In the genomic region with DNA sequence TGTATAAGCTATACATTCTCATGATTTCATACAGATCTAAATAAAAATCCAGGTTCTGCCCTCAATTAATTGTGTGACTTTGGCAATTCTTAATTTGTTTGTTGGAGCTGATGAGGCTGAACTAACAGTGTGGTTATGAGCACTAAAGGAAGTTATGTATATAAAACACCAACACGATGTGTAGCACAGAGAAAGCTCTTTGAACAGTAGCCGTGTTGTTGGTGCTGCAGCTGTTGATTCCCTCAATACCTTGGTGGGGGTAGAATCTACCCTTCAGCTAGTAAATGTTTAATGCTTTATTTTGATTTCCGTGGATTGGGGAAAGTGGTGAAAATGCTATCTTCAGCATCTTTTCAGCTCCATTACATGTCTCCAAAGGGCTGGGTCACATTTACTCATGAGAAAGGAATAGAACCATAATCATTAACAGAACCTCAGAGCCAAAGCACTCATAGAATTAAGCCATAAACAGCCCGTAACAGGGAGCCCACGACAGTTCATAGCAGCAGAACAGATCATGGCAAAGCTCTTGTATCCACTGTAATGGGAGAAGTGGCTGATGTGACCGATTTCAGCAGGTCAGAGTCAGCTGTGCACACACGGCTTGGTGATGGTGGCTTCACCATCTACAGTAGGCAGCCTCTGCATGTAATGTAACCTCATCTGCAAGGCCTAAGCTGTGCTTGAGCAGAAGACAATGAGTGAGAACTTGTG, we compare ENCODE assay signal across 9 cellular contexts.
"Had no signal": no experiment of that assay in that cellular context is flagged by ENCODE, and none has a peak within 500 bp of the region (broad histone marks: within the 10 kb centered on the region; RNA-seq: fewer than 3 reads in every experiment).

No MANE protein-coding gene starts in this region.

- H3K4me1 ChIP-seq: gastrocnemius medialis, testis had no signal

- H3K27ac ChIP-seq: cardiac muscle cell, gastrocnemius medialis, ovary, testis had no signal

- DNase-seq: activated CD4-positive, alpha-beta T cell treated with anti-CD3 and anti-CD28 coated beads for 48 hours; activated naive CD4-positive, alpha-beta T cell treated with Interleukin-2 at 50 U/mL for 16 hours; gastrocnemius medialis; ovary; stimulated activated CD4-positive, alpha-beta T cell treated with anti-CD3 and anti-CD28 coated beads, Interleukin-15, amount 100 ng/mL, for 24 hours; stimulated activated CD4-positive, alpha-beta T cell treated with anti-CD3 and anti-CD28 coated beads, Interleukin-4, amount 100 ng/mL, for 24 hours; T-helper 1 cell; testis had no signal

- H3K4me3 ChIP-seq: cardiac muscle cell, gastrocnemius medialis, ovary, testis had no signal

- H3K27me3 ChIP-seq: cardiac muscle cell, gastrocnemius medialis, ovary, testis had no signal

- H3K36me3 ChIP-seq: cardiac muscle cell, gastrocnemius medialis, ovary had no signal

- H3K9me3 ChIP-seq: gastrocnemius medialis, ovary, testis had no signal
